8 cellular contexts compared by ENCODE assay signal in the genomic region with DNA sequence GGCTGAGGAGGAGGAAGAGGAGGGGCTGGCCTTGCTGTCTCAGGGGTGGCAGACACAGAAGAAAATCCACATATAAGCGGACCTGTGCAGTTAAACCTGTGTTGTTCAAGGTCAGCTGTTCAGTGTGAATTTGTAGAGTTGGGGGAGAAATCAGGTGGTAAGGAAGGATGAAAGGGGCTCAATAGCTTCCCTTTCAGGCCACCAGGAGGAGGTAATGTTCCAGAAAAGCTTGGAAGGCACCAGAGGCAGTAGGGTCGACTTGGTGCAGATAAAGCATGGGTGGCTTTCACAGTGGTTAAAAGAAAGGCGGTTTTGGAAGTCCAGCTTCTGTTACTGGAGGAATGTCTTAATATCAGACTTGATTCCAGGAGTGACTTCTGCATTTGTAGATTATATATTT.
A peak's percentile ranks its signal among the peaks of the same experiment; 100 is the strongest.
DNase-seq lines count a peak whose midpoint lies in the region; ATAC-seq and TF ChIP-seq lines count a peak whose summit lies in the region.

No MANE protein-coding gene starts in this region.

- TF ChIP-seq CTCF in fibroblast of mammary gland (conservative IDR thresholded peaks at IDR 0.05; ENCODE audit: control insufficient read depth, insufficient read depth, low read depth, low read length), result peak; percentile 43

- H3K27me3 ChIP-seq in H7 (ENCODE audit: control insufficient read depth, insufficient read depth, low read length), result no peaks in the 10 kb centered on the region

- ATAC-seq in HG02870 (IDR thresholded peaks at IDR 0.05; ENCODE audit: unreplicated experiment) (no peak), HG03565 (IDR thresholded peaks at IDR 0.05; ENCODE audit: unreplicated experiment) (no peak)

- DNase-seq in AG20443 (ENCODE audit: low spot score) (peak; percentile 27), H7 (peak; percentile 46), NCI-H748 treated with DMSO at 0.1 percent for 48 hours (lab: John Stamatoyannopoulos, UW) (peak; percentile 24), fibroblast of mammary gland (ENCODE audit: low read depth) (peak; percentile 15), NOMO-1 (lab: John Stamatoyannopoulos, UW; ENCODE audit: unreplicated experiment in 2 of 2) (no peak)
- no peak for DNase-seq in stimulated activated CD4-positive, alpha-beta T cell treated with anti-CD3 and anti-CD28 coated beads, Interleukin-2, amount 100 ng/mL, for 24 hours

- no peaks in the 10 kb centered on the region for H3K36me3 ChIP-seq in H7 (replicated peaks; ENCODE audit: control insufficient read depth, insufficient read depth, low read length)

- no peak overlapping the region for H3K4me3 ChIP-seq in H7 (ENCODE audit: insufficient read depth, low read depth, low read length)
- no peak overlapping the region for H3K4me3 ChIP-seq in fibroblast of mammary gland (ENCODE audit: control insufficient read depth, low read depth, low read length)

Comparison
In these comparisons a context has a peak if more than half of its experiments do, and no peak if none do; other contexts are left out.
1. DNase-seq: peak in AG20443 (single experiment), H7 (single experiment), NCI-H748 treated with DMSO at 0.1 percent for 48 hours (single experiment) and fibroblast of mammary gland (single experiment); none in NOMO-1 (0 of 2) and stimulated activated CD4-positive, alpha-beta T cell treated with anti-CD3 and anti-CD28 coated beads, Interleukin-2, amount 100 ng/mL, for 24 hours (0 of 2).